13 cellular contexts compared by ENCODE assay signal in genomic region chr21:35390013-35390776, GRCh38.
DNase-seq lines count a peak whose midpoint lies in the region; ATAC-seq and TF ChIP-seq lines count a peak whose summit lies in the region.
"Had no signal": no experiment of that assay in that cellular context is flagged by ENCODE, and none has a peak within 500 bp of the region (broad histone marks: within the 10 kb centered on the region; RNA-seq: fewer than 3 reads in every experiment).

No MANE protein-coding gene starts in this region.

- peak; percentile 92 for ATAC-seq in omental fat pad (ENCODE audit: low FRiP score)
- no peak for ATAC-seq in sciatic nerve
- no peak for ATAC-seq in T-cell (replicated peaks in 1 of 4)
- ATAC-seq: activated CD8-positive, alpha-beta T cell treated with anti-CD3 and anti-CD28 coated beads for 36 hours had no signal

- in situ Hi-C loops in brain microvascular endothelial cell (cut with HindIII; ENCODE audit: low pct_ligation_motif_present, low sequenced_read_pairs) = no loop called here

- intact Hi-C loops in sciatic nerve (cut with DNase I) = no loop called here

- CTCF ChIA-PET in T-cell (lab: Charles Lee) = interaction anchor here in 1 of 2 donors (0.6 to 1.2 kb wide), 3 partner anchors 10 to 783 kb away, joined by 3 to 5 read pairs (median 3); no protein-coding TSS in a partner anchor

- H3K27me3 ChIP-seq in brain microvascular endothelial cell (replicated peaks) = no peaks in the 10 kb centered on the region
- H3K27me3 ChIP-seq: SJSA1 had no signal

- TF ChIP-seq CTCF in brain microvascular endothelial cell (IDR thresholded peaks at IDR 0.05; ENCODE audit: low read depth, low read length, missing control alignments) (no peak), omental fat pad (IDR thresholded peaks at IDR 0.05) (no peak)

- H3K36me3 Mint-ChIP-seq in T-cell = no peaks in the 10 kb centered on the region

- peaks cover 0 to 7% (median 6%) of the 10 kb centered on the region in 3 donors for H3K9me3 Mint-ChIP-seq in T-cell
- H3K9me3 Mint-ChIP-seq: activated CD8-positive, alpha-beta T cell treated with anti-CD3 and anti-CD28 coated beads for 36 hours had no signal

- no peaks in the 10 kb centered on the region for H3K27me3 Mint-ChIP-seq in T-cell
- H3K27me3 Mint-ChIP-seq: activated CD8-positive, alpha-beta T cell treated with anti-CD3 and anti-CD28 coated beads for 36 hours had no signal

- DNase-seq in DMS153 (lab: John Stamatoyannopoulos, UW) = peak; percentile 60
- no peak for DNase-seq in DMS153 treated with DMSO at 0.1 percent for 48 hours (lab: John Stamatoyannopoulos, UW; ENCODE audit: unreplicated experiment)
- peak; percentile 87 for DNase-seq in NCI-H1105 (lab: John Stamatoyannopoulos, UW)
- peak; percentile 33 for DNase-seq in brain microvascular endothelial cell
- no peak for DNase-seq in omental fat pad (ENCODE audit: low spot score)
- no peak for DNase-seq in D341Med (ENCODE audit: low spot score)
- DNase-seq in sciatic nerve (ENCODE audit: low spot score) = no peak
- no peak for DNase-seq in T-cell
- DNase-seq: activated CD8-positive, alpha-beta T cell treated with anti-CD3 and anti-CD28 coated beads for 36 hours; Kasumi-1 had no signal

- no peak overlapping the region for H3K4me3 Mint-ChIP-seq in T-cell
- H3K4me3 Mint-ChIP-seq: activated CD8-positive, alpha-beta T cell treated with anti-CD3 and anti-CD28 coated beads for 36 hours had no signal

- no peak overlapping the region for H3K4me3 ChIP-seq in brain microvascular endothelial cell (ENCODE audit: low read depth, low read length)
- H3K4me3 ChIP-seq: SJSA1 had no signal

- H3K36me3 ChIP-seq in brain microvascular endothelial cell (replicated peaks) = no peaks in the 10 kb centered on the region
- H3K36me3 ChIP-seq: SJSA1 had no signal

- POLR2A ChIA-PET in T-cell (lab: Charles Lee) = interaction anchor here in 1 of 2 donors (0.6 kb wide), 3 partner anchors 39 to 552 kb away, joined by 3 to 4 read pairs (median 3); no protein-coding TSS in a partner anchor

- no peaks in the 10 kb centered on the region for H3K4me1 Mint-ChIP-seq in T-cell

- H3K27ac ChIP-seq in brain microvascular endothelial cell = no peak overlapping the region
- H3K27ac ChIP-seq: 22Rv1, parathyroid adenoma, SJSA1 had no signal

- no peak overlapping the region for H3K27ac Mint-ChIP-seq in T-cell
- H3K27ac Mint-ChIP-seq: activated CD8-positive, alpha-beta T cell treated with anti-CD3 and anti-CD28 coated beads for 36 hours had no signal

Comparison
In these comparisons a context has a peak if more than half of its experiments do, and no peak if none do; other contexts are left out.
1. DNase-seq: peak in DMS153 (single experiment), NCI-H1105 (single experiment) and brain microvascular endothelial cell (single experiment); none in DMS153 treated with DMSO at 0.1 percent for 48 hours (single experiment), omental fat pad (single experiment), D341Med (single experiment), sciatic nerve (single experiment) and T-cell (0 of 34).